ENCODE assay signal across 30 cellular contexts in genomic region chr14:22262881-22263280, GRCh38.
"Had no signal": no experiment of that assay in that cellular context is flagged by ENCODE, and none has a peak within 500 bp of the region (broad histone marks: within the 10 kb centered on the region; RNA-seq: fewer than 3 reads in every experiment).

No MANE protein-coding gene starts in this region.

- ATAC-seq: activated CD4-positive, alpha-beta T cell treated with anti-CD3 and anti-CD28 coated beads for 36 hours; activated CD8-positive, alpha-beta memory T cell treated with anti-CD3 and anti-CD28 coated beads, Interleukin-2, amount 10 ng/mL, durations not matched to agents 7 days and 5 days; activated CD8-positive, alpha-beta T cell treated with anti-CD3 and anti-CD28 coated beads, Interleukin-2, amount 10 ng/mL, durations not matched to agents 7 days and 5 days; activated naive CD8-positive, alpha-beta T cell treated with anti-CD3 and anti-CD28 coated beads, Interleukin-2, amount 50 U/mL, for 24 hours; body of pancreas; esophagus mucosa had no signal

- FAIRE-seq: endometrium, endothelial cell of umbilical vein, frontal cortex had no signal

- DNase-seq: activated CD4-positive, alpha-beta memory T cell treated with anti-CD3 and anti-CD28 coated beads for 36 hours; activated CD4-positive, alpha-beta T cell treated with anti-CD3 and anti-CD28 coated beads for 36 hours; activated CD4-positive, alpha-beta T cell treated with anti-CD3 and anti-CD28 coated beads, Interleukin-2, amount 10 ng/mL, durations not matched to agents 24 days and 14 days; activated CD4-positive, CD25-positive, alpha-beta regulatory T cell; activated CD4-positive, CD25-positive, alpha-beta regulatory T cell treated with anti-CD3 and anti-CD28 coated beads, Interleukin-2, amount 50 U/mL, for 72 hours; activated CD8-positive, alpha-beta memory T cell treated with anti-CD3 and anti-CD28 coated beads, Interleukin-2, amount 10 ng/mL, durations not matched to agents 7 days and 5 days; activated CD8-positive, alpha-beta memory T cell treated with anti-CD3 and anti-CD28 coated beads, Interleukin-2, amount 50 U/mL, for 4 hours; activated CD8-positive, alpha-beta T cell treated with anti-CD3 and anti-CD28 coated beads, Interleukin-2, amount 10 ng/mL, durations not matched to agents 7 days and 5 days; activated effector memory CD4-positive, alpha-beta T cell treated with anti-CD3 and anti-CD28 coated beads, Interleukin-2, amount 50 U/mL, for 16 hours; activated naive CD4-positive, alpha-beta T cell treated with anti-CD3 and anti-CD28 coated beads for 36 hours; activated naive CD8-positive, alpha-beta T cell treated with anti-CD3 and anti-CD28 coated beads for 36 hours; activated naive CD8-positive, alpha-beta T cell treated with anti-CD3 and anti-CD28 coated beads, Interleukin-2, amount 50 U/mL, for 24 hours; activated T-cell treated with anti-CD3 and anti-CD28 coated beads, Interleukin-2, amount 50 U/mL, for 1 hour; activated T-cell treated with anti-CD3 and anti-CD28 coated beads, Interleukin-2, amount 50 U/mL, for 48 hours; adrenal gland; amygdala; aorta; body of pancreas; central memory CD4-positive, alpha-beta T cell; cerebellar nuclear complex; colonic mucosa; effector CD8-positive, alpha-beta T cell; foreskin fibroblast; head of caudate nucleus; T-helper 2 cell had no signal

- H3K9me3 ChIP-seq: adrenal gland, body of pancreas, colonic mucosa had no signal

- H3K27ac ChIP-seq: adrenal gland, body of pancreas, cardiac muscle cell, colonic mucosa had no signal

- H3K27me3 ChIP-seq: adrenal gland, body of pancreas, cardiac muscle cell, colonic mucosa had no signal

- H3K36me3 ChIP-seq: adrenal gland, cardiac muscle cell, colonic mucosa had no signal

- H3K4me3 ChIP-seq: adrenal gland, body of pancreas, cardiac muscle cell, colonic mucosa had no signal

- H3K4me1 ChIP-seq: adrenal gland, body of pancreas, colonic mucosa had no signal
